ENCODE assay signal across 8 cellular contexts in the genomic region with DNA sequence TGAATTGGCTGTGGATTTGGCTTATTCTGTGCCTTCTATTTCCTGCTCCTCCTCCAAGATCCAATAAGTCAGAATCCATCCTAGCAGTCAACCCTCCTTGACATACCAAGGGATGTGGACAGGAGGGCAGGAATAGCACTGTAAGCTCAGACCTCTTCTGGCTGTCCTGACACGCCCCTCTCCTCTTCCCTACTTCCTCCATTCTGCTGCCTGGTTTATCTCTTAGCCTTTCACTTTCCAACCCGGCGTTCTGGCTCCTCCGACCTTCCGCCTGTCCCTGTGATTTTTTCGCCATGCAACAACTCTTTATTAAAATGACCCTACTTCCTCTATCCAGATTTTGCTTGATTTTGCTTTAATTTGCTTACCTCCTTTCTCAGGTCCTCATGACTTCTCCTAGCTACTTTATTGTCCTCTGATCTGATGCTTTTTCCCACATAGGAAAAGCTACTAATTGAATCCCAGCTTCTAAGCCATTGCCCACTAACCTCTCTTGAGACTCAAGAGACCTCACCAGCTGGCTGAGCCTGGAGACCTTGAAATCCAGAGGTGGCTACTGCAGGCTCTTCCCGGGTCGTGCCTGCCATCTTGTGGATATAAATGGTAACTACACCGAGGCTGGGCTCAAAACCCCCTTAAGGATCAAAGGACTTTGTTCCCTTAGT.
DNase-seq lines count a peak whose midpoint lies in the region; ATAC-seq and TF ChIP-seq lines count a peak whose summit lies in the region.

No MANE protein-coding gene starts in this region.

- no peaks in the 10 kb centered on the region for H3K79me1 ChIP-seq in mesenchymal stem cell (replicated peaks; ENCODE audit: low read length, poor library complexity, severe bottlenecking)

- no peak overlapping the region for H3K23ac ChIP-seq in mesenchymal stem cell (ENCODE audit: low read length in 2 of 2)

- no peak overlapping the region for H2BK12ac ChIP-seq in mesenchymal stem cell (ENCODE audit: low read length in 2 of 2)

- no peak overlapping the region for H3K9ac ChIP-seq in mesenchymal stem cell (ENCODE audit: low read length)

- no peaks in the 10 kb centered on the region for H3K9me3 ChIP-seq in mesenchymal stem cell (ENCODE audit: control insufficient read depth, low read length)

- H2AK5ac ChIP-seq in mesenchymal stem cell (ENCODE audit: low read length, severe bottlenecking) = no peak overlapping the region

- no peak overlapping the region for H2BK120ac ChIP-seq in mesenchymal stem cell (ENCODE audit: low read depth, low read length)

- no peak overlapping the region for H2BK5ac ChIP-seq in mesenchymal stem cell (ENCODE audit: low read depth, low read length, poor library complexity, severe bottlenecking)

- H3K27ac ChIP-seq in mesenchymal stem cell (ENCODE audit: low read length, poor library complexity, severe bottlenecking) = no peak overlapping the region

- no peak overlapping the region for H3K4me3 ChIP-seq in mesenchymal stem cell (ENCODE audit: insufficient read depth in 1 of 2, low read depth in 1 of 2, low read length in 2 of 2)

- no peak overlapping the region for H3K18ac ChIP-seq in mesenchymal stem cell (ENCODE audit: low read depth in 1 of 2, low read length in 2 of 2)

- TF ChIP-seq POLR2A in GM18505 (IDR thresholded peaks at IDR 0.05; ENCODE audit: borderline replicate concordance, extremely low read depth, insufficient read depth, insufficient read length) = no peak

- no peak overlapping the region for H3K4me2 ChIP-seq in mesenchymal stem cell (ENCODE audit: low read length, poor library complexity, severe bottlenecking)

- peak; percentile 80 for ATAC-seq in GM18505 (IDR thresholded peaks at IDR 0.05; ENCODE audit: unreplicated experiment)
- ATAC-seq in HG02970 (IDR thresholded peaks at IDR 0.05; ENCODE audit: low FRiP score, unreplicated experiment) = peak; percentile 72

- no peaks in the 10 kb centered on the region for H3K36me3 ChIP-seq in mesenchymal stem cell (ENCODE audit: control insufficient read depth in 1 of 2, insufficient read depth in 2 of 2, low read depth in 1 of 2, low read length in 2 of 2)

- DNase-seq in AG08396 (ENCODE audit: low spot score) (peak; percentile 35), NCI-H2171 treated with DMSO at 0.1 percent for 48 hours (lab: John Stamatoyannopoulos, UW) (peak; percentile 87), ecto neural progenitor cell (ENCODE audit: low spot score) (peak; percentile 77), mesenchymal stem cell (peak; percentile 12)
- DNase-seq in activated CD4-positive, CD25-positive, alpha-beta regulatory T cell treated with anti-CD3 and anti-CD28 coated beads, Interleukin-2, amount 50 U/mL, for 72 hours = peak; percentile 43
- peak; percentile 10 to 54 (median 24) for DNase-seq in stimulated activated naive CD4-positive, alpha-beta T cell (lab: John Stamatoyannopoulos, UW)

- no peak overlapping the region for H2BK15ac ChIP-seq in mesenchymal stem cell (ENCODE audit: low read depth, poor library complexity, severe bottlenecking)

- H3K27me3 ChIP-seq in mesenchymal stem cell (ENCODE audit: control insufficient read depth in 1 of 2, insufficient read depth in 1 of 2, low read length in 2 of 2) = no peaks in the 10 kb centered on the region

- H3K4ac ChIP-seq in mesenchymal stem cell (ENCODE audit: low read depth in 1 of 2, low read length in 2 of 2) = no peak overlapping the region

- H2AFZ ChIP-seq in mesenchymal stem cell (ENCODE audit: low read depth, low read length) = no peak overlapping the region

- H4K8ac ChIP-seq in mesenchymal stem cell (ENCODE audit: low read length) = no peak overlapping the region

- WGBS in mesenchymal stem cell = 35% methylated on average over 8 of the region's 9 CpGs

- H3K14ac ChIP-seq in mesenchymal stem cell (ENCODE audit: low read length in 2 of 2) = no peak overlapping the region

- H3K4me1 ChIP-seq in mesenchymal stem cell (ENCODE audit: control insufficient read depth, insufficient read depth, low read depth, low read length) = no peaks in the 10 kb centered on the region

- no peak overlapping the region for H4K91ac ChIP-seq in mesenchymal stem cell (ENCODE audit: low read length)

Comparison
In these comparisons a context has a peak if more than half of its experiments do, and no peak if none do; other contexts are left out.
1. DNase-seq: peak in every context shown above with its lines; median percentile 87 in NCI-H2171 treated with DMSO at 0.1 percent for 48 hours; 77 in ecto neural progenitor cell; 43 in activated CD4-positive, CD25-positive, alpha-beta regulatory T cell treated with anti-CD3 and anti-CD28 coated beads, Interleukin-2, amount 50 U/mL, for 72 hours; 35 in AG08396; 24 in stimulated activated naive CD4-positive, alpha-beta T cell; 12 in mesenchymal stem cell.